ENCODE assay signal across 1 cellular context in genomic region chr9:128556915-128557634, GRCh38.
TF ChIP-seq lines count a peak whose summit lies in the region.

No MANE protein-coding gene starts in this region.

TF ChIP-seq in GM23338, 12 proteins besides CTCF, POLR2A, EP300 and RAD21 (continued from another document):
- TF ChIP-seq ZNF462 (CRISPR knock-in tag; IDR thresholded peaks at IDR 0.05) (no peak), POLR2AphosphoS5 (IDR thresholded peaks at IDR 0.05; ENCODE audit: low read depth) (no peak), ZNF331 (CRISPR knock-in tag; IDR thresholded peaks at IDR 0.05; ENCODE audit: low read depth) (no peak), EZH2phosphoT487 (IDR thresholded peaks at IDR 0.05; ENCODE audit: unreplicated experiment) (no peak), STAT1 (IDR thresholded peaks at IDR 0.05; ENCODE audit: unreplicated experiment) (no peak), REST (IDR thresholded peaks at IDR 0.05; ENCODE audit: unreplicated experiment) (no peak), CREB1 (CRISPR knock-in tag; IDR thresholded peaks at IDR 0.05; ENCODE audit: low read depth) (no peak)
